18 cellular contexts compared by ENCODE assay signal in the genomic region with DNA sequence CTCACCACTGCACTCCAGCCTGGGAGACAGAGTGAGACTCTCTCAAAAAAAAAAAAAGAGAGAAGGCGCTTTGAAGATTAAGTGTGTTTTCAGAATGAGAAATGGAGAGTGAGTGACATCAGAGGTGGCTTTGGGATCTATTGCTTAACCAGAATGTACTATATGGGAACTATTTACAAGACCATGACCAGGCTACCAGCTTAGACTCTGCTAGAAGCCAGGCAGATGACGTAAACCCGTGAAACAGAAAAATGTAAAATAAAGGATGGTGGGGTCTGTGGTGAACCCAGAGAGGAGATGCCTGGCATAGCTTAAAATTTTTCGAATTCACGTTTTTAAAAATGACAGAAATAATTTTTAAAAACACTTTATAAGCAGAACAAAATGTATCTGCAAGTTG.
"Had no signal": no experiment of that assay in that cellular context is flagged by ENCODE, and none has a peak within 500 bp of the region (broad histone marks: within the 10 kb centered on the region; RNA-seq: fewer than 3 reads in every experiment).

No MANE protein-coding gene starts in this region.

- H3K4me2 ChIP-seq: SK-N-SH had no signal

- H3K9ac ChIP-seq: SK-N-SH had no signal

- DNase-seq: KBM-7, NCI-H1092, NCI-H1105 treated with DMSO at 0.1 percent for 48 hours, NCI-H1417 treated with DMSO at 0.1 percent for 48 hours, NCI-H146, NCI-H1694 treated with DMSO at 0.1 percent for 48 hours, NCI-H1930, NCI-H2081, NCI-H2107, NCI-H2227 treated with DMSO at 0.1 percent for 48 hours, NCI-H524, NCI-H526 treated with DMSO at 0.1 percent for 48 hours, NCI-H748 treated with DMSO at 0.1 percent for 48 hours, PC-3, SHP77, SK-N-SH, SW 1271 had no signal

- H3K27ac ChIP-seq: RWPE1 had no signal
